In genomic region chr3:136476280-136476679, GRCh38 we compare ENCODE assay signal across 1 cellular context.
TF ChIP-seq lines count a peak whose summit lies in the region.

No MANE protein-coding gene starts in this region.

TF ChIP-seq in K562, 482 proteins besides CTCF, POLR2A, EP300 and RAD21:
- no peak for TF ChIP-seq CEBPG (CRISPR knock-in tag; IDR thresholded peaks at IDR 0.05)
- TF ChIP-seq CEBPG (tag; conservative IDR thresholded peaks at IDR 0.05 in 1 of 2, IDR thresholded peaks at IDR 0.05 in 1 of 2): peak; percentile 13 to 73; a peak in 2 of 4 replicates
- TF ChIP-seq, protein P1, sequence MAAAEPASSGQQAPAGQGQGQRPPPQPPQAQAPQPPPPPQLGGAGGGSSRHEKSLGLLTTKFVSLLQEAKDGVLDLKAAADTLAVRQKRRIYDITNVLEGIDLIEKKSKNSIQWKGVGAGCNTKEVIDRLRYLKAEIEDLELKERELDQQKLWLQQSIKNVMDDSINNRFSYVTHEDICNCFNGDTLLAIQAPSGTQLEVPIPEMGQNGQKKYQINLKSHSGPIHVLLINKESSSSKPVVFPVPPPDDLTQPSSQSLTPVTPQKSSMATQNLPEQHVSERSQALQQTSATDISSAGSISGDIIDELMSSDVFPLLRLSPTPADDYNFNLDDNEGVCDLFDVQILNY (CRISPR knock-in tag; IDR thresholded peaks at IDR 0.05): no peak
- TF ChIP-seq SMARCC2 (IDR thresholded peaks at IDR 0.05; ENCODE audit: low read depth): no peak
- TF ChIP-seq, protein P2, sequence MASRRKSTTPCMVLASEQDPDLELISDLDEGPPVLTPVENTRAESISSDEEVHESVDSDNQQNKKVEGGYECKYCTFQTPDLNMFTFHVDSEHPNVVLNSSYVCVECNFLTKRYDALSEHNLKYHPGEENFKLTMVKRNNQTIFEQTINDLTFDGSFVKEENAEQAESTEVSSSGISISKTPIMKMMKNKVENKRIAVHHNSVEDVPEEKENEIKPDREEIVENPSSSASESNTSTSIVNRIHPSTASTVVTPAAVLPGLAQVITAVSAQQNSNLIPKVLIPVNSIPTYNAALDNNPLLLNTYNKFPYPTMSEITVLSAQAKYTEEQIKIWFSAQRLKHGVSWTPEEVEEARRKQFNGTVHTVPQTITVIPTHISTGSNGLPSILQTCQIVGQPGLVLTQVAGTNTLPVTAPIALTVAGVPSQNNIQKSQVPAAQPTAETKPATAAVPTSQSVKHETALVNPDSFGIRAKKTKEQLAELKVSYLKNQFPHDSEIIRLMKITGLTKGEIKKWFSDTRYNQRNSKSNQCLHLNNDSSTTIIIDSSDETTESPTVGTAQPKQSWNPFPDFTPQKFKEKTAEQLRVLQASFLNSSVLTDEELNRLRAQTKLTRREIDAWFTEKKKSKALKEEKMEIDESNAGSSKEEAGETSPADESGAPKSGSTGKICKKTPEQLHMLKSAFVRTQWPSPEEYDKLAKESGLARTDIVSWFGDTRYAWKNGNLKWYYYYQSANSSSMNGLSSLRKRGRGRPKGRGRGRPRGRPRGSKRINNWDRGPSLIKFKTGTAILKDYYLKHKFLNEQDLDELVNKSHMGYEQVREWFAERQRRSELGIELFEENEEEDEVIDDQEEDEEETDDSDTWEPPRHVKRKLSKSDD (conservative IDR thresholded peaks at IDR 0.05; ENCODE audit: low read length): no peak
- TF ChIP-seq ARID4B (CRISPR knock-in tag; IDR thresholded peaks at IDR 0.05): no peak
- TF ChIP-seq NFE2 (IDR thresholded peaks at IDR 0.05; ENCODE audit: low read depth): no peak
- TF ChIP-seq, protein P3, sequence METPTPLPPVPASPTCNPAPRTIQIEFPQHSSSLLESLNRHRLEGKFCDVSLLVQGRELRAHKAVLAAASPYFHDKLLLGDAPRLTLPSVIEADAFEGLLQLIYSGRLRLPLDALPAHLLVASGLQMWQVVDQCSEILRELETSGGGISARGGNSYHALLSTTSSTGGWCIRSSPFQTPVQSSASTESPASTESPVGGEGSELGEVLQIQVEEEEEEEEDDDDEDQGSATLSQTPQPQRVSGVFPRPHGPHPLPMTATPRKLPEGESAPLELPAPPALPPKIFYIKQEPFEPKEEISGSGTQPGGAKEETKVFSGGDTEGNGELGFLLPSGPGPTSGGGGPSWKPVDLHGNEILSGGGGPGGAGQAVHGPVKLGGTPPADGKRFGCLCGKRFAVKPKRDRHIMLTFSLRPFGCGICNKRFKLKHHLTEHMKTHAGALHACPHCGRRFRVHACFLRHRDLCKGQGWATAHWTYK (CRISPR knock-in tag; IDR thresholded peaks at IDR 0.05): no peak
- TF ChIP-seq CEBPB (tag; IDR thresholded peaks at IDR 0.05): peak; percentile 43; the same call in 1 of the 2 replicates
- no peak for TF ChIP-seq XRCC5 (IDR thresholded peaks at IDR 0.05; ENCODE audit: low read depth, low read length)
